In the genomic region with DNA sequence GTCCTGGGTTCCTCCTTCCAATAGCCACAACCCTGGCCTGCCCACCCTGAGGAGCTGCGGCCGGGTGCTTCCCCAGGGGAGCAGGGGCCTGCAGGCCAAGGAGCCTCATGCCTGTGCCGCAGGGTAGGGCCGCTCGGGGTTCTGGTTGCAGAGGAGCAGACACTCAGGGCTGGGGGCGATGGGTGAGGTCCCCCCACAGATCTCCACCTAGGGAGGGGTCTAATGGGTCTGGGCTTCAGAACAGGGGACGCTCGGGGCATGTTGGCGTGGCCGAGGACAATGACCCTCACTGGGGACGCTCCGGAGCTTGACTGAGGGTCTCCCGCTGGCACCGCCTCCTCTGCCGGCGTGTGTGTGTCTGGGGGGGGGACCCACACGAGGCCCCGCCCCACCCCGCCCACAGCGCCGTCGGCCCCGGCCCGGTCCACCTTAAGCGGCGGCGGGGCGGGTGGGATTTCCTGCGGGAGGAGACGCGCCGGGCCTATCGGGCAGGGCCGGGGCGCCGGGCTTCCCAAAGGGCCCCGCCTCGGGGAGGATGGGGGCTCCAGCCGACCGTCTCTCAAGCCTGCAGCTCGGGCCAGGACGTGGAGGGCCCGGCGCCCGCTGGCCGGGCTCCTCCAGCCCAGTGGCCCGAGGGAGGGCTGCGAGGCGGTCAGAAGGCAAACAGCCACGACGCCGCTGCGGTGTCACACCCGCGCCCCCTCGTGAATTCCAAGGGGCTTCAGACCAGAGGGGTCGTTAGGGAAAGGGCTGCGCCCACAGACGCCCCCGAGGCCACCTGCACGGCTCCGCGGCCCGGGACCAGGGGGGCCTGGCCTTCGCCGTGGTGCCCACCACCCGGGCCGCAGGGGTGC, we compare ENCODE assay signal across 8 cellular contexts. TPM values are rescaled to one million over a fixed set of nuclear protein-coding genes. Genes with fewer than 3 reads are reported as not detected.
DNase-seq lines count a peak whose midpoint lies in the region; ATAC-seq, FAIRE-seq and TF ChIP-seq lines count a peak whose summit lies in the region.

No MANE protein-coding gene starts in this region.

- peaks cover 15% of the 10 kb centered on the region for H3K36me3 ChIP-seq in cardiac muscle cell
- H3K36me3 ChIP-seq in pancreas: peaks cover 0 to 10% (median 0%) of the 10 kb centered on the region in 3 donors
- peaks cover 9% of the 10 kb centered on the region for H3K36me3 ChIP-seq in thoracic aorta

- TF ChIP-seq CTCF in cardiac muscle cell (IDR thresholded peaks at IDR 0.05; ENCODE audit: low read depth, low read length) (no peak), pancreas (IDR thresholded peaks at IDR 0.05) (no peak), thoracic aorta (IDR thresholded peaks at IDR 0.05) (no peak)

- peak; percentile 71 for DNase-seq in NCI-H748 (lab: John Stamatoyannopoulos, UW; ENCODE audit: unreplicated experiment)
- no peak for DNase-seq in NCI-H748 treated with DMSO at 0.1 percent for 48 hours (lab: John Stamatoyannopoulos, UW)
- peak; percentile 56 for DNase-seq in activated naive CD8-positive, alpha-beta T cell treated with anti-CD3 and anti-CD28 coated beads, Interleukin-2, amount 50 U/mL, for 16 hours (ENCODE audit: low read depth, low spot score)
- DNase-seq in cardiac muscle cell (ENCODE audit: low read depth in 1 of 2, low spot score in 1 of 2): peak; percentile 88 to 93
- DNase-seq in pancreas: peak; percentile 71 to 93 (median 82)
- DNase-seq in thoracic aorta (ENCODE audit: low spot score): peak; percentile 68

- peak; percentile 47 for ATAC-seq in HG03280 (IDR thresholded peaks at IDR 0.05; ENCODE audit: unreplicated experiment)
- peak; percentile 87 for ATAC-seq in SK-N-SH treated with all-trans-retinoic acid at 6 μM for 48 hours
- peak; percentile 88 to 92 (median 89) for ATAC-seq in pancreas
- peak; percentile 80 for ATAC-seq in thoracic aorta (ENCODE audit: insufficient number of reproducible peaks, low FRiP score, low read depth)

- peaks cover 17% of the 10 kb centered on the region for H3K4me1 ChIP-seq in cardiac muscle cell (ENCODE audit: low read depth)
- H3K4me1 ChIP-seq in pancreas: peaks cover 0 to 6% (median 6%) of the 10 kb centered on the region in 3 donors
- H3K4me1 ChIP-seq in thoracic aorta (ENCODE audit: control insufficient read depth in 1 of 2, low read depth in 2 of 2): peaks cover 22 to 45% of the 10 kb centered on the region in 2 donors

- no peaks in the 10 kb centered on the region for H3K27me3 ChIP-seq in cardiac muscle cell
- H3K27me3 ChIP-seq in pancreas: no peaks in the 10 kb centered on the region
- H3K27me3 ChIP-seq in thoracic aorta (replicated peaks; ENCODE audit: insufficient read depth): no peaks in the 10 kb centered on the region

- intact Hi-C loops in pancreas (cut with DNase I): no loop called here

- 7 to 15% methylated on average over 34 to 68 of the region's 68 CpGs for WGBS in pancreas, 2 donors

- H3K9me3 ChIP-seq in cardiac muscle cell (ENCODE audit: low read depth): no peaks in the 10 kb centered on the region
- H3K9me3 ChIP-seq in pancreas: no peaks in the 10 kb centered on the region
- H3K9me3 ChIP-seq in thoracic aorta: no peaks in the 10 kb centered on the region

- no peak for FAIRE-seq in pancreas (lab: Jason Lieb, UNC)

- H3K4me3 ChIP-seq in cardiac muscle cell (peak overlapping the region; percentile 98), pancreas (peak overlapping the region; percentile 93 to 99 (median 97)), thoracic aorta (peak overlapping the region; percentile 90)

- H3K27ac ChIP-seq in cardiac muscle cell (peak overlapping the region; percentile 91), pancreas (peak overlapping the region; percentile 78 to 90 (median 84)), thoracic aorta (peak overlapping the region; percentile 93 to 95)

TF ChIP-seq in SK-N-SH treated with all-trans-retinoic acid at 6 μM for 48 hours, 23 proteins besides CTCF, POLR2A, EP300 and RAD21:
- TF ChIP-seq ZFP3 (CRISPR knock-in tag; IDR thresholded peaks at IDR 0.05) (no peak), PATZ1 (CRISPR knock-in tag; IDR thresholded peaks at IDR 0.05; ENCODE audit: borderline replicate concordance) (0 out of 2 replicates have a peak, but pooled peaks have one; percentile 32), ZNF8 (CRISPR knock-in tag; IDR thresholded peaks at IDR 0.05) (no peak)

RNA-seq across cellular contexts. Expression of gene ZDHHC8, which starts 0.6 kb away (rescaled TPM):
- 30.3 and 35.8 TPM in 2 replicates for total RNA-seq in cardiac muscle cell
- polyA plus RNA-seq in cardiac muscle cell: 43.8 and 53.4 TPM in 2 replicates
- total RNA-seq in pancreas: 10 to 100 TPM; 20.0 to 37.7 (median 25.0) TPM
- polyA plus RNA-seq in pancreas: 10 to 100 TPM; 47.7 to 51.8 TPM
- total RNA-seq in thoracic aorta: 10 to 100 TPM; 14.8 to 49.8 TPM

RNA-seq across cellular contexts. Expression of gene TRMT2A, which starts 13.9 kb away (rescaled TPM):
- total RNA-seq in cardiac muscle cell: 55.7 and 71.9 TPM in 2 replicates
- polyA plus RNA-seq in cardiac muscle cell: 76.5 and 77.7 TPM in 2 replicates
- total RNA-seq in pancreas: 10 to 100 TPM; 23.8 to 37.3 (median 30.1) TPM
- polyA plus RNA-seq in pancreas: 100 to 1,000 TPM; 120 TPM
- 10 to 100 TPM; 61.8 to 94.8 TPM for total RNA-seq in thoracic aorta

RNA-seq across cellular contexts. Expression of gene RANBP1, which starts 15.1 kb away (rescaled TPM):
- total RNA-seq in cardiac muscle cell: 252 and 373 TPM in 2 replicates
- 222 and 271 TPM in 2 replicates for polyA plus RNA-seq in cardiac muscle cell
- 10 to 100 TPM; 25.1 to 40.4 (median 34.3) TPM for total RNA-seq in pancreas
- polyA plus RNA-seq in pancreas: 10 to 100 TPM; 26.8 to 44.0 TPM
- total RNA-seq in thoracic aorta: 100 to 1,000 TPM; 130 to 140 TPM

RNA-seq across cellular contexts. Expression of gene CCDC188, which starts 19.9 kb away (rescaled TPM):
- total RNA-seq in cardiac muscle cell (not detected in 2 replicates), pancreas (1 to 10 TPM in 1 of 6 donors, under 1 TPM in 4, not detected in 1; 0.31 to 1.0 (median 0.38) TPM), thoracic aorta (not detected)
- polyA plus RNA-seq in cardiac muscle cell (not detected in 2 replicates), pancreas (1 to 10 TPM; 5.2 to 7.1 TPM)

RNA-seq across cellular contexts. Expression of gene DGCR8, which starts 50.9 kb away (rescaled TPM):
- total RNA-seq in cardiac muscle cell (23.8 and 34.2 TPM in 2 replicates), pancreas (10 to 100 TPM; 14.9 to 23.5 (median 16.4) TPM), thoracic aorta (10 to 100 TPM; 23.7 to 47.3 TPM)
- polyA plus RNA-seq in cardiac muscle cell (8.1 and 15.1 TPM in 2 replicates), pancreas (10 to 100 TPM; 31.3 to 31.9 TPM)
